Comparison of ENCODE assay signal across 8 cellular contexts in the genomic region with DNA sequence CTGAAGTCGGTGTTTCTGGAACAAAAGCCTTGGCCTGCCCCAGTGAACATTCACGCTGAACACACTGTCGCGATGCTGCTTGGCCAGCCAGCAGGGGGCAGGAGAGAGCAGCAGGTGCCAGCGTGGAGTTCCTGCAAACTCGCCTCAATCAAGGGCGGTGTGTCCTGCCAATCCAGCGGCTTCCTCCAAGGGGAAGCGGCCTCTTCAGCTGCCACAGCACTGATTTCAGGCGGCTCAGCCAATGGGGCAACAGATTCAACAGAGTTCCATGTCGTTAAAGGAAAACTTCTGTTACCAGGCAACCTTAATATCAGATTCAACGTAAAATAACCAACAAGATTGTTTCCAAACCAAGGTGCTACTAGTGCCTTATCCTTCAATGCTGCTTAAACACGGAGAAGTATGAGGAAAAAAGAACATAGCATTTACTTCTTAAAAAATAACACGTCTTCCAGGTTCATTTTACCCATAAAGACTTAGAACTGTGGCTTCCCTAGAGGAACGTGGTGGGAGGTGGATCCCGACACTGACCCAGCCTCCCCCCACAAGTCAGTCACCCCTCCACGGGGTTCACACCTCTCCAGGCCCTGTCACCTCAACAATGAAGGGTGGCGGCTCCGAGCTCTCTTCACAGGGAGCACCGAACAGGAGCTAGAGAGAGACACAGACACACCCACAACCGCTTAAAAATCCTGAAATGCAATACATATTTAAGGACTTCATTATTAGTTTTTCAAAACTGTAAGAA.
DNase-seq lines count a peak whose midpoint lies in the region; ATAC-seq and TF ChIP-seq lines count a peak whose summit lies in the region.

No MANE protein-coding gene starts in this region.

- intact Hi-C loops in stomach (cut with DNase I; ENCODE audit: low total_unique reads), result loop anchor here (10.0 kb wide), 1 partner anchor 174 kb away; a partner anchor contains a TSS

- H3K4me3 ChIP-seq in AG04449 (ENCODE audit: low read depth, low read length) (no peak overlapping the region), Karpas-422 (ENCODE audit: low read length) (no peak overlapping the region), neuronal stem cell (ENCODE audit: low read length in 2 of 2) (no peak overlapping the region), stomach (no peak overlapping the region)

- H3K36me3 ChIP-seq in Karpas-422 (ENCODE audit: insufficient read depth, low read length) (no peaks in the 10 kb centered on the region), neuronal stem cell (replicated peaks in 1 of 2; ENCODE audit: control insufficient read depth in 2 of 2, insufficient read depth in 2 of 2, low read length in 2 of 2) (peaks cover 7 to 22% of the 10 kb centered on the region in 2 donors), stomach (peaks cover 0 to 19% (median 1%) of the 10 kb centered on the region in 4 donors)

- no peak overlapping the region for H4K91ac ChIP-seq in neuronal stem cell (ENCODE audit: low read depth, low read length, poor library complexity)

- peak; percentile 48 for ATAC-seq in GM18867 (IDR thresholded peaks at IDR 0.05; ENCODE audit: unreplicated experiment)
- ATAC-seq in foreskin keratinocyte, result peak; percentile 88

- no peak overlapping the region for H3K4me2 ChIP-seq in Karpas-422 (ENCODE audit: low read depth, low read length, poor library complexity, severe bottlenecking)
- H3K4me2 ChIP-seq in neuronal stem cell (ENCODE audit: insufficient read depth, low read length, poor library complexity, severe bottlenecking), result no peak overlapping the region

- peaks cover 13% of the 10 kb centered on the region for H3K79me1 ChIP-seq in neuronal stem cell (ENCODE audit: low read depth, low read length)

- no peak overlapping the region for H4K8ac ChIP-seq in neuronal stem cell (ENCODE audit: low read depth, low read length)

- H2BK120ac ChIP-seq in neuronal stem cell (ENCODE audit: low read depth, low read length), result no peak overlapping the region

- H2AK5ac ChIP-seq in neuronal stem cell (ENCODE audit: low read depth, low read length), result no peak overlapping the region

- H2BK15ac ChIP-seq in neuronal stem cell (ENCODE audit: low read length), result no peak overlapping the region

- H3K79me2 ChIP-seq in Karpas-422 (ENCODE audit: low read length), result no peaks in the 10 kb centered on the region

- H3K4me1 ChIP-seq in Karpas-422 (ENCODE audit: low read length), result no peaks in the 10 kb centered on the region
- H3K4me1 ChIP-seq in foreskin keratinocyte, result no peaks in the 10 kb centered on the region
- peaks cover 9 to 14% of the 10 kb centered on the region in 2 donors for H3K4me1 ChIP-seq in neuronal stem cell (ENCODE audit: control insufficient read depth in 2 of 2, insufficient read depth in 1 of 2, low read depth in 1 of 2, low read length in 2 of 2)
- peaks cover 7 to 63% (median 40%) of the 10 kb centered on the region in 4 donors for H3K4me1 ChIP-seq in stomach

- no peak overlapping the region for H3K27ac ChIP-seq in Karpas-422 (ENCODE audit: low read length)
- no peak overlapping the region for H3K27ac ChIP-seq in foreskin keratinocyte
- no peak overlapping the region for H3K27ac ChIP-seq in neuronal stem cell (replicated peaks; ENCODE audit: low read length)
- H3K27ac ChIP-seq in stomach, result peak overlapping the region; percentile 40 to 79 (median 68)

- H2BK12ac ChIP-seq in neuronal stem cell (ENCODE audit: low read length), result no peak overlapping the region

- no peak overlapping the region for H3K18ac ChIP-seq in neuronal stem cell (ENCODE audit: low read length)

- whole genome bisulfite sequencing in neuronal stem cell (ENCODE audit: extremely low coverage in 2 of 2, insufficient read length in 2 of 2, insufficient replicate concordance in 1 of 2), 2 donors, result no CpG with 5 or more reads among the region's 21 CpGs
- 17 to 28% (median 19%) methylated on average over 17 to 21 of the region's 21 CpGs for WGBS in stomach, 5 donors

- no peak for TF ChIP-seq POLR2A in stomach (IDR thresholded peaks at IDR 0.05)

- TF ChIP-seq CTCF in AG04449 (IDR thresholded peaks at IDR 0.05; ENCODE audit: insufficient read depth, low read length, missing control alignments), result peak; percentile 99
- peak; percentile 98 for TF ChIP-seq CTCF in foreskin keratinocyte (conservative IDR thresholded peaks at IDR 0.05)
- peak in 6 of 7 experiments; percentile 91 to 98 (median 96) for TF ChIP-seq CTCF in stomach (IDR thresholded peaks at IDR 0.05)

- H3K23ac ChIP-seq in neuronal stem cell (ENCODE audit: low read depth, low read length, poor library complexity), result no peak overlapping the region

- CTCF ChIA-PET in AG04449 (lab: Yijun Ruan, JAX), result interaction anchor here (0.6 to 8.8 kb wide), 36 partner anchors 9 to 357 kb away, joined by 3 to 86 read pairs (median 4); no protein-coding TSS in a partner anchor

- H3K27me3 ChIP-seq in Karpas-422 (ENCODE audit: low read length) (no peaks in the 10 kb centered on the region), foreskin keratinocyte (no peaks in the 10 kb centered on the region), neuronal stem cell (ENCODE audit: control insufficient read depth in 3 of 3, insufficient read depth in 3 of 3, low read depth in 1 of 3, low read length in 3 of 3) (no peaks in the 10 kb centered on the region), stomach (no peaks in the 10 kb centered on the region)

- H4K20me1 ChIP-seq in Karpas-422 (ENCODE audit: insufficient read depth, low read depth, low read length), result no peaks in the 10 kb centered on the region

- H3K14ac ChIP-seq in neuronal stem cell (ENCODE audit: low read length), result no peak overlapping the region

- DNase-seq in AG04449 (ENCODE audit: low read depth, low spot score) (peak; percentile 68), Karpas-422 (peak; percentile 85), SHP77 (lab: John Stamatoyannopoulos, UW) (peak; percentile 91 to 95), foreskin keratinocyte (peak; percentile 63 to 81), neuronal stem cell (ENCODE audit: low spot score) (peak; percentile 88), stomach (peak; percentile 95)
- DNase-seq in activated effector memory CD4-positive, alpha-beta T cell treated with anti-CD3 and anti-CD28 coated beads, Interleukin-2, amount 50 U/mL, for 16 hours, result peak; percentile 90

- H2AFZ ChIP-seq in Karpas-422 (ENCODE audit: low read length) (no peak overlapping the region), neuronal stem cell (ENCODE audit: low read length) (peak overlapping the region; percentile 23)

- H3K9ac ChIP-seq in Karpas-422 (ENCODE audit: low read length) (no peak overlapping the region), neuronal stem cell (ENCODE audit: low read depth, low read length, poor library complexity) (no peak overlapping the region)

- no peak for TF ChIP-seq EP300 in stomach (IDR thresholded peaks at IDR 0.05)

- no peak overlapping the region for H2BK5ac ChIP-seq in neuronal stem cell (ENCODE audit: low read length)

- POLR2A ChIA-PET in AG04449 (lab: Yijun Ruan, JAX), result no interaction called here

- no peaks in the 10 kb centered on the region for H3K9me2 ChIP-seq in Karpas-422 (replicated peaks; ENCODE audit: insufficient read depth, low read length)

- no peaks in the 10 kb centered on the region for H3K9me3 ChIP-seq in Karpas-422 (ENCODE audit: low read length)
- no peaks in the 10 kb centered on the region for H3K9me3 ChIP-seq in neuronal stem cell (replicated peaks in 1 of 2; ENCODE audit: control insufficient read depth in 2 of 2, insufficient read depth in 1 of 2, low read depth in 1 of 2, low read length in 2 of 2)
- no peaks in the 10 kb centered on the region for H3K9me3 ChIP-seq in stomach

- no peak overlapping the region for H3K4ac ChIP-seq in neuronal stem cell (ENCODE audit: low read length)

Comparison
In these comparisons a context has a peak if more than half of its experiments do, and no peak if none do; other contexts are left out.
1. H3K27ac ChIP-seq: peak in stomach (5 of 5); none in Karpas-422 (single experiment), foreskin keratinocyte (single experiment) and neuronal stem cell (single experiment).
2. Peak in every context shown above with its lines, with median percentiles within 50 percentile points of each other: DNase-seq and CTCF ChIP-seq.